Comparison of ENCODE assay signal across 9 cellular contexts in the genomic region with DNA sequence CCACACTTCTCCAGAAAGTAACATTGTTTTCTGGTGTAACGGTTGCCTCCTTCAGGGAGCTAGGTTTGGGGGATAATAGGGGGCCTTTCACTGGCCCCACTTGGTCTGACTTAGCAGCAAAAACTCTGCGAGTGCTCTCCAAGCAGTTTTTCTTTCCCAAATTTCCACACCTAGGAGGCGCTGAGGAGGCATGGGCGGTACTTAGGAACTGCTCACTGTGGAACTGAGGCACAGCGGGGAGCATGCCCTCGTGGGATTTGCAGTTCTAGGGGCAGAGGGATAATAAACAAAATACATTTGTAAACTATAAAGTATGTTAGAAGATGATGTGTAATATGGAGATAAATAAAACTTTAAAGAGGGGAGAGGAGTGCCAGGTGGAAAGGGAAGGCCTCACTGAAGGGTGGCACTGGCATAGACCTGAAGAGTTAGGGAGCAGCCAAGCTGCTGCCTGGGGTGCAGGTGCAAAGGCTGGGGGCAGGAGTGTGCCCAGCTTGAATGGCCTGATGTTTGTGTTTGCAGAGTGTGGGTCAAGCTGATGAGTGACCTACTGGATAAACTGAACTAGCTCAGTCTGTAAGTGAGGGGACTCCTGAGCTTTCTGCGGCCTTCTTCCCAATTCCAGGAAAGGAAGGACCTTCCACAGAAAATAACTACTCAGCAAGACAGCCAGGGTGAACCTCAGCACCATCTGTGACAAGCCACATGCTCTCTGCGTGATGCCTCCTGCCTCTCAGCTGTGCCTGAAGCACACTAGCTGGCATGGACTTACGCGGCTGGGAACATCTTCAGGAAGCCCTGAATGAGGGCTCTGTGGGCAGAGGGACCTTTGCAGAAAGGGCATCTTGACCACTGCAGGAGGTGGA. TPM values are rescaled to one million over a fixed set of nuclear protein-coding genes. Genes with fewer than 3 reads are reported as not detected.
DNase-seq lines count a peak whose midpoint lies in the region; ATAC-seq and TF ChIP-seq lines count a peak whose summit lies in the region.
"Had no signal": no experiment of that assay in that cellular context is flagged by ENCODE, and none has a peak within 500 bp of the region (broad histone marks: within the 10 kb centered on the region; RNA-seq: fewer than 3 reads in every experiment).

No MANE protein-coding gene starts in this region.

- H3K9me3 Mint-ChIP-seq in T-helper 2 cell treated with Interferon-gamma antibody and Interleukin-4, amounts not matched to agents 5 μg/mL and 100 μg/mL, for 36 hours = no peaks in the 10 kb centered on the region

- peaks cover 7% of the 10 kb centered on the region for H3K4me1 Mint-ChIP-seq in T-helper 2 cell treated with Interferon-gamma antibody and Interleukin-4, amounts not matched to agents 5 μg/mL and 100 μg/mL, for 36 hours (ENCODE audit: low read depth)

- CTCF ChIA-PET in AG04450 (lab: Charles Lee) = interaction anchor here (0.5 to 1.7 kb wide), 7 partner anchors 10 to 361 kb away, joined by 3 to 6 read pairs (median 3); no protein-coding TSS in a partner anchor

- H3K27me3 Mint-ChIP-seq in T-helper 2 cell treated with Interferon-gamma antibody and Interleukin-4, amounts not matched to agents 5 μg/mL and 100 μg/mL, for 36 hours (ENCODE audit: low read depth) = peaks cover 17% of the 10 kb centered on the region

- no peak overlapping the region for H3K27ac Mint-ChIP-seq in T-helper 2 cell treated with Interferon-gamma antibody and Interleukin-4, amounts not matched to agents 5 μg/mL and 100 μg/mL, for 36 hours

- H3K4me3 ChIP-seq in AG04450 (ENCODE audit: low read depth, low read length) (peak overlapping the region; percentile 57; the same call in 1 of the 2 replicates), HUES48 (ENCODE audit: low read depth, low read length) (peak overlapping the region; percentile 90), coronary artery (peak overlapping the region; percentile 93), mucosa of rectum (ENCODE audit: low read length in 2 of 2) (peak overlapping the region in 1 of 2 donors; percentile 75)
- H3K4me3 ChIP-seq: GM12878 had no signal

- no peak overlapping the region for H3K9ac ChIP-seq in HUES48 (ENCODE audit: low read depth, low read length)
- peak overlapping the region in 1 of 2 donors; percentile 49 for H3K9ac ChIP-seq in mucosa of rectum (ENCODE audit: low read depth in 1 of 2, low read length in 2 of 2)

- peak; percentile 54 for TF ChIP-seq CTCF in AG04450 (IDR thresholded peaks at IDR 0.05; ENCODE audit: low read depth, low read length)
- TF ChIP-seq CTCF in coronary artery (IDR thresholded peaks at IDR 0.05) = no peak

- no peaks in the 10 kb centered on the region; the same call in 1 of the 2 replicates for H3K36me3 ChIP-seq in HUES48 (ENCODE audit: control insufficient read depth, insufficient read depth, low read length)
- H3K36me3 ChIP-seq in mucosa of rectum (ENCODE audit: control insufficient read depth in 2 of 2, insufficient read depth in 2 of 2, low read length in 2 of 2) = no peaks in the 10 kb centered on the region

- no peaks in the 10 kb centered on the region for H3K27me3 ChIP-seq in AG04450 (ENCODE audit: control insufficient read depth, insufficient read depth, low read length)
- no peaks in the 10 kb centered on the region for H3K27me3 ChIP-seq in HUES48 (ENCODE audit: control insufficient read depth, insufficient read depth, low read length)
- H3K27me3 ChIP-seq in mucosa of rectum (ENCODE audit: control insufficient read depth in 2 of 2, insufficient read depth in 2 of 2, low read length in 2 of 2) = no peaks in the 10 kb centered on the region

- DNase-seq in AG04450 (ENCODE audit: low read depth, low spot score) = no peak
- no peak for DNase-seq in coronary artery (ENCODE audit: low spot score)
- DNase-seq in inferior parietal cortex (ENCODE audit: extremely low spot score) = no peak
- DNase-seq in T-helper 2 cell treated with Interferon-gamma antibody and Interleukin-4, amounts not matched to agents 5 μg/mL and 100 μg/mL, for 36 hours (ENCODE audit: low spot score) = no peak
- no peak for DNase-seq in H4 (ENCODE audit: low spot score)

- no peak for ATAC-seq in GM19452 (IDR thresholded peaks at IDR 0.05; ENCODE audit: unreplicated experiment)
- ATAC-seq: GM12878 had no signal

- POLR2A ChIA-PET in AG04450 (lab: Yijun Ruan, JAX) = interaction anchor here (1.9 kb wide), 1 partner anchor 34 kb away, joined by 6 read pairs; a partner anchor contains a TSS

- H3K4me3 Mint-ChIP-seq in T-helper 2 cell treated with Interferon-gamma antibody and Interleukin-4, amounts not matched to agents 5 μg/mL and 100 μg/mL, for 36 hours = no peak overlapping the region

- no peaks in the 10 kb centered on the region for H3K36me3 Mint-ChIP-seq in T-helper 2 cell treated with Interferon-gamma antibody and Interleukin-4, amounts not matched to agents 5 μg/mL and 100 μg/mL, for 36 hours (ENCODE audit: low read depth)

- H3K9me3 ChIP-seq in AG04450 (ENCODE audit: control insufficient read depth, insufficient read depth, low read length) (no peaks in the 10 kb centered on the region; the same call in 1 of the 2 replicates), HUES48 (ENCODE audit: control insufficient read depth, insufficient read depth, low read length) (no peaks in the 10 kb centered on the region), mucosa of rectum (ENCODE audit: control insufficient read depth in 2 of 2, low read length in 2 of 2) (no peaks in the 10 kb centered on the region)

- H3K27ac ChIP-seq in AG04450 (ENCODE audit: low read depth, low read length) (no peak overlapping the region), HUES48 (ENCODE audit: low read depth, low read length) (peak overlapping the region; percentile 80), coronary artery (peak overlapping the region in 1 of 2 donors; percentile 93), mucosa of rectum (ENCODE audit: low read depth in 2 of 2, low read length in 2 of 2) (peak overlapping the region; percentile 34 to 88)

- H3K4me1 ChIP-seq in HUES48 (ENCODE audit: control insufficient read depth, insufficient read depth, low read length) = peaks cover 28% of the 10 kb centered on the region
- peaks cover 37 to 39% of the 10 kb centered on the region in 2 donors for H3K4me1 ChIP-seq in mucosa of rectum (ENCODE audit: control insufficient read depth in 2 of 2, insufficient read depth in 2 of 2, low read length in 2 of 2)

RNA-seq across cellular contexts. Expression of a gene that starts 1.9 kb away (rescaled TPM):
- polyA plus RNA-seq in AG04450 (2011; rRNA removed) = 41.3 and 48.5 TPM in 2 replicates
- 26.6 and 29.5 TPM in 2 replicates for polyA minus RNA-seq in AG04450 (2011; rRNA and poly(A)+ RNA removed)
- 106 and 153 TPM in 2 replicates for total RNA-seq in H4 (2014; rRNA removed; shearing (Covaris generic))

RNA-seq across cellular contexts. Expression of a gene that starts 34.2 kb away (rescaled TPM):
- 361 and 527 TPM in 2 replicates for polyA plus RNA-seq in AG04450 (2011; rRNA removed)
- 113 and 139 TPM in 2 replicates for polyA minus RNA-seq in AG04450 (2011; rRNA and poly(A)+ RNA removed)
- 607 and 630 TPM in 2 replicates for total RNA-seq in H4 (2014; rRNA removed; shearing (Covaris generic))
